In the genomic region with DNA sequence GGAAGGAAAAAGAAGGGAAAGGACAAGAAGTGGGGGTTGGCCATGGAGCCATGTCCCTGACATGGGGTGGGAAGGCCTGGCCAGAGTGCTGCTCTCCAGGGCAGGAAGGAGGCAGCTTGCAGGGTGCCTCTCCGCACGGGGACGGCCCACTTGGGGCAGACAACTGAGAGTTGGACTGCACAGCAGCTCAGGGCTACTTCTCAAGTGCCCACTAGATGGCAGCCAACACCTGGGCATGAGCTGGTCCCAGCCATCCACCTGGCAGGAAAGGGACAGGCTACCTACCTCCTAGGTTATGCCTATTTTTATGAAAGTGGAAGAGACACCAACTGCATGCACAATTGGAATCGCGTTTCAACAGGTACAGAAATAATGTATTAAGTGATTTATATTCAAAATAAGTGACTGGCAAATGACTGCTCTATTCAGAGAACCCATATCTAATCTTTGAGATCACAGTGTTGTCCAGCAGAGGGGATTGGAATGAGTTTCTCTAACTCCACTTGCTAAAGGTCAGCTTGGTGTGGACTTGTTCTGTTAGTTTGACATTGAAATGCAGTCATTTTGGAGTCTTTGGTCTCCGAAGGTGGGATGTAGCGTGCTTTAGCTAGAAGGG, we compare ENCODE assay signal across 8 cellular contexts.
DNase-seq lines count a peak whose midpoint lies in the region; ATAC-seq and TF ChIP-seq lines count a peak whose summit lies in the region.

No MANE protein-coding gene starts in this region.

- intact Hi-C loops in activated CD4-positive, alpha-beta memory T cell treated with anti-CD3 and anti-CD28 coated beads for 36 hours (cut with micrococcal nuclease): loop anchor here (1.0 to 5.0 kb wide), 5 partner anchors 67 to 812 kb away; no protein-coding TSS in a partner anchor
- intact Hi-C loops in dorsolateral prefrontal cortex (cut with DNase I): loop anchor here (2.0 to 10.0 kb wide), 6 partner anchors 122 to 817 kb away; no protein-coding TSS in a partner anchor

- DNase-seq in NCI-H69 (lab: John Stamatoyannopoulos, UW) (peak; percentile 82), dorsolateral prefrontal cortex (peak; percentile 52 to 81 (median 71)), lung microvascular endothelial cell (ENCODE audit: low read depth in 2 of 2) (peak; percentile 76 to 86)
- peak; percentile 81 for DNase-seq in activated CD4-positive, alpha-beta memory T cell treated with anti-CD3 and anti-CD28 coated beads for 36 hours
- DNase-seq in stimulated activated CD8-positive, alpha-beta memory T cell treated with anti-CD3 and anti-CD28 coated beads, Interleukin-15, amount 100 ng/mL, for 24 hours (ENCODE audit: low read depth): peak; percentile 43

- H3K9me3 Mint-ChIP-seq in activated CD4-positive, alpha-beta memory T cell treated with anti-CD3 and anti-CD28 coated beads for 36 hours: no peaks in the 10 kb centered on the region

- no peaks in the 10 kb centered on the region for H3K27me3 Mint-ChIP-seq in activated CD4-positive, alpha-beta memory T cell treated with anti-CD3 and anti-CD28 coated beads for 36 hours

- H3K4me3 ChIP-seq in dorsolateral prefrontal cortex: no peak overlapping the region

- ATAC-seq in GM19324 (IDR thresholded peaks at IDR 0.05; ENCODE audit: low FRiP score, unreplicated experiment) (peak; percentile 76), HG03439 (IDR thresholded peaks at IDR 0.05; ENCODE audit: unreplicated experiment) (peak; percentile 77)

- CTCF ChIA-PET in activated CD4-positive, alpha-beta memory T cell treated with anti-CD3 and anti-CD28 coated beads for 36 hours (lab: Charles Lee): interaction anchor here (0.6 to 4.3 kb wide), 74 partner anchors 8 to 1035 kb away, joined by 3 to 84 read pairs (median 4); partner anchors contain the start of genes NFIL3 and ROR2

- no peak overlapping the region for H3K27ac ChIP-seq in C4-2B
- no peak overlapping the region for H3K27ac ChIP-seq in dorsolateral prefrontal cortex

- H3K36me3 Mint-ChIP-seq in activated CD4-positive, alpha-beta memory T cell treated with anti-CD3 and anti-CD28 coated beads for 36 hours: no peaks in the 10 kb centered on the region

- POLR2A ChIA-PET in activated CD4-positive, alpha-beta memory T cell treated with anti-CD3 and anti-CD28 coated beads for 36 hours (lab: Charles Lee): interaction anchor here (0.6 kb wide), 1 partner anchor 109 kb away, joined by 3 read pairs; no protein-coding TSS in a partner anchor

- no peak overlapping the region for H3K4me3 Mint-ChIP-seq in activated CD4-positive, alpha-beta memory T cell treated with anti-CD3 and anti-CD28 coated beads for 36 hours

- H3K27me3 ChIP-seq in dorsolateral prefrontal cortex: peaks cover 0 to 12% (median 0%) of the 10 kb centered on the region in 45 donors

- H3K27ac Mint-ChIP-seq in activated CD4-positive, alpha-beta memory T cell treated with anti-CD3 and anti-CD28 coated beads for 36 hours: no peak overlapping the region

- TF ChIP-seq CTCF in C4-2B (conservative IDR thresholded peaks at IDR 0.05): peak; percentile 94
- peak; percentile 69 to 99 (median 93) for TF ChIP-seq CTCF in dorsolateral prefrontal cortex (IDR thresholded peaks at IDR 0.05 in 54 of 56, conservative IDR thresholded peaks at IDR 0.05 in 2 of 56; ENCODE audit: low read depth in 1 of 56, partially characterized antibody in 56 of 56)

- H3K4me1 Mint-ChIP-seq in activated CD4-positive, alpha-beta memory T cell treated with anti-CD3 and anti-CD28 coated beads for 36 hours (ENCODE audit: low read depth): no peaks in the 10 kb centered on the region
